1 cellular context compared by ENCODE assay signal in the genomic region with DNA sequence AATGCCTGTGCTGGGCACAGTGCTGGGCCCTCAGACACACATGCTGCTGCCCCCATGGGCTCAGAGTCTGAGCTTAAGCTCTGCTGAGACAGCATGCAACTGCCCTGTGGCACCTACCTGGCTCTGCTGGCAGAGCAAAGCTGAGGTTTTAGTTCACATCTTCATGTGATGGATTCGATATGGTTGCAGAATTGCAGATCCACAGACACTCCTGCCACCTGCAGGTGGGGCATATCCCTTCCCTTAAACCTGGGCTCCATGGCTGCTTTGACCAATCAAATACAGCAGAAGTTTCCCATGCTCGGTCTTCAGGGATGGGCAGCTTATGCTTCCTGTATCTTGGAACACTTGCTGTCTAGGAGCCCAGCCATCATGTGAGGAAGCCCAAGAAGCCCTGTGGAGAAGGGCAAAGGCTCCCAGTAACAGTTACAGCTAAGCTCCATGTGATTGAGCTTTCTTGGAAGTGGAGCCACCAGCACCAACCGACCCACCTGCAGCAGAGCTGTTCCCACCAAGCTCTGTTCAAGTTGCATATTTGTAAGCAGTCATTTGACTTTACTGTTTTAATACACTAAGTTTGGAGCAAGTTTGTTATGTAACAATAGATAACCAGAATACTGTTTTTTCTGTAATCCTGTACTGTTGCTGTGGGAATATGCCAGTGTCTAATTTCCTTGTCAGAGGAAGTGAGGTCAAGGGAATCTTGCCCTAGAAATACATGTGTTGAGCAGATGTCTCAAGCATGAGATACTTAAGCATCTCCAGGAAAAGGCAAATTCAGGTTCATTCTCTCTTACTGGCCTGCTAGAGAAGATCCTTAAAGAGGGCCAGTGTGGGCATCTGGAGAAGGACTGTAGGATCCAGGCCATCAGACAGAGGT.
TF ChIP-seq lines count a peak whose summit lies in the region.

No MANE protein-coding gene starts in this region.

TF ChIP-seq in WTC11, 78 proteins besides CTCF, POLR2A, EP300 and RAD21 (continued from another document):
- TF ChIP-seq, protein P1, sequence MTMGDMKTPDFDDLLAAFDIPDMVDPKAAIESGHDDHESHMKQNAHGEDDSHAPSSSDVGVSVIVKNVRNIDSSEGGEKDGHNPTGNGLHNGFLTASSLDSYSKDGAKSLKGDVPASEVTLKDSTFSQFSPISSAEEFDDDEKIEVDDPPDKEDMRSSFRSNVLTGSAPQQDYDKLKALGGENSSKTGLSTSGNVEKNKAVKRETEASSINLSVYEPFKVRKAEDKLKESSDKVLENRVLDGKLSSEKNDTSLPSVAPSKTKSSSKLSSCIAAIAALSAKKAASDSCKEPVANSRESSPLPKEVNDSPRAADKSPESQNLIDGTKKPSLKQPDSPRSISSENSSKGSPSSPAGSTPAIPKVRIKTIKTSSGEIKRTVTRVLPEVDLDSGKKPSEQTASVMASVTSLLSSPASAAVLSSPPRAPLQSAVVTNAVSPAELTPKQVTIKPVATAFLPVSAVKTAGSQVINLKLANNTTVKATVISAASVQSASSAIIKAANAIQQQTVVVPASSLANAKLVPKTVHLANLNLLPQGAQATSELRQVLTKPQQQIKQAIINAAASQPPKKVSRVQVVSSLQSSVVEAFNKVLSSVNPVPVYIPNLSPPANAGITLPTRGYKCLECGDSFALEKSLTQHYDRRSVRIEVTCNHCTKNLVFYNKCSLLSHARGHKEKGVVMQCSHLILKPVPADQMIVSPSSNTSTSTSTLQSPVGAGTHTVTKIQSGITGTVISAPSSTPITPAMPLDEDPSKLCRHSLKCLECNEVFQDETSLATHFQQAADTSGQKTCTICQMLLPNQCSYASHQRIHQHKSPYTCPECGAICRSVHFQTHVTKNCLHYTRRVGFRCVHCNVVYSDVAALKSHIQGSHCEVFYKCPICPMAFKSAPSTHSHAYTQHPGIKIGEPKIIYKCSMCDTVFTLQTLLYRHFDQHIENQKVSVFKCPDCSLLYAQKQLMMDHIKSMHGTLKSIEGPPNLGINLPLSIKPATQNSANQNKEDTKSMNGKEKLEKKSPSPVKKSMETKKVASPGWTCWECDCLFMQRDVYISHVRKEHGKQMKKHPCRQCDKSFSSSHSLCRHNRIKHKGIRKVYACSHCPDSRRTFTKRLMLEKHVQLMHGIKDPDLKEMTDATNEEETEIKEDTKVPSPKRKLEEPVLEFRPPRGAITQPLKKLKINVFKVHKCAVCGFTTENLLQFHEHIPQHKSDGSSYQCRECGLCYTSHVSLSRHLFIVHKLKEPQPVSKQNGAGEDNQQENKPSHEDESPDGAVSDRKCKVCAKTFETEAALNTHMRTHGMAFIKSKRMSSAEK (CRISPR knock-in tag; IDR thresholded peaks at IDR 0.05; ENCODE audit: borderline replicate concordance): no peak
- TF ChIP-seq, protein P2, sequence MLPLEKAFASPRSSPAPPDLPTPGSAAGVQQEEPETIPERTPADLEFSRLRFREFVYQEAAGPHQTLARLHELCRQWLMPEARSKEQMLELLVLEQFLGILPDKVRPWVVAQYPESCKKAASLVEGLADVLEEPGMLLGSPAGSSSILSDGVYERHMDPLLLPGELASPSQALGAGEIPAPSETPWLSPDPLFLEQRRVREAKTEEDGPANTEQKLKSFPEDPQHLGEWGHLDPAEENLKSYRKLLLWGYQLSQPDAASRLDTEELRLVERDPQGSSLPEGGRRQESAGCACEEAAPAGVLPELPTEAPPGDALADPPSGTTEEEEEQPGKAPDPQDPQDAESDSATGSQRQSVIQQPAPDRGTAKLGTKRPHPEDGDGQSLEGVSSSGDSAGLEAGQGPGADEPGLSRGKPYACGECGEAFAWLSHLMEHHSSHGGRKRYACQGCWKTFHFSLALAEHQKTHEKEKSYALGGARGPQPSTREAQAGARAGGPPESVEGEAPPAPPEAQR (CRISPR knock-in tag; IDR thresholded peaks at IDR 0.05): no peak
